ENCODE assay signal across 13 cellular contexts in genomic region chr9:113956901-113957777, GRCh38.
DNase-seq lines count a peak whose midpoint lies in the region; ATAC-seq, FAIRE-seq and TF ChIP-seq lines count a peak whose summit lies in the region.
"Had no signal": no experiment of that assay in that cellular context is flagged by ENCODE, and none has a peak within 500 bp of the region (broad histone marks: within the 10 kb centered on the region; RNA-seq: fewer than 3 reads in every experiment).

No MANE protein-coding gene starts in this region.

- FAIRE-seq in A549 (lab: Jason Lieb, UNC): no peak

- peak overlapping the region; percentile 76 to 89 for H4K8ac ChIP-seq in IMR-90 (ENCODE audit: low read depth in 2 of 2, low read length in 2 of 2)

- H3K9me3 ChIP-seq in A549 (no peaks in the 10 kb centered on the region), IMR-90 (ENCODE audit: control insufficient read depth, insufficient read depth, low read length) (no peaks in the 10 kb centered on the region), endocrine pancreas (ENCODE audit: control insufficient read depth, low read length) (no peaks in the 10 kb centered on the region), mucosa of stomach (ENCODE audit: control insufficient read depth, low read length) (no peaks in the 10 kb centered on the region), testis (no peaks in the 10 kb centered on the region)
- H3K9me3 ChIP-seq: sigmoid colon had no signal

- 84% methylated on average over 9 of the region's 9 CpGs for WGBS in A549 (ENCODE audit: missing lambda C conversion rate)
- no CpG with 5 or more reads among the region's 9 CpGs for WGBS in IMR-90 (ENCODE audit: extremely low coverage in 2 of 2, insufficient read length in 1 of 2), 2 experiments
- 82 to 85% methylated on average over 9 of the region's 9 CpGs for WGBS in testis, 2 donors

- in situ Hi-C loops in IMR-90 (cut with MboI; ENCODE audit: low sequenced_read_pairs): no loop called here

- H3K4ac ChIP-seq in IMR-90 (ENCODE audit: low read depth, low read length): peak overlapping the region; percentile 92

- no peak for TF ChIP-seq CTCF in A549 (IDR thresholded peaks at IDR 0.05)
- no peak for TF ChIP-seq CTCF in IMR-90 (conservative IDR thresholded peaks at IDR 0.05; ENCODE audit: low read depth, low read length)
- no peak for TF ChIP-seq CTCF in testis (IDR thresholded peaks at IDR 0.05)

- H3K4me2 ChIP-seq in A549 (peak overlapping the region; percentile 79), IMR-90 (ENCODE audit: low read depth, low read length) (peak overlapping the region; percentile 71)

- H3K56ac ChIP-seq in IMR-90 (ENCODE audit: extremely low read depth, insufficient read depth, low read length): peak overlapping the region; percentile 71; the same call in 1 of the 2 replicates

- no peak overlapping the region for H3K27ac Mint-ChIP-seq in activated T-cell treated with anti-CD3 and anti-CD28 coated beads, Interleukin-2, amount 50 U/mL, for 72 hours
- H3K27ac Mint-ChIP-seq: activated T-helper 1 cell treated with anti-CD3 and anti-CD28 coated beads, Interleukin-12 subunit alpha, Interleukin-12 subunit beta, Interleukin-2, Interleukin-4 antibody, amounts not matched to agents 30 ng/mL and 10 ng/mL and 1 ng/mL, durations not matched to agents 14 hours and 24 hours and 36 hours had no signal

- TF ChIP-seq POLR2A in A549 (IDR thresholded peaks at IDR 0.05; ENCODE audit: low read length) (no peak), IMR-90 (IDR thresholded peaks at IDR 0.05; ENCODE audit: low read depth, low read length) (no peak), testis (IDR thresholded peaks at IDR 0.05) (no peak)

- no peaks in the 10 kb centered on the region for H3K36me3 Mint-ChIP-seq in activated T-cell treated with anti-CD3 and anti-CD28 coated beads, Interleukin-2, amount 50 U/mL, for 72 hours (ENCODE audit: insufficient read depth in 2 of 2)

- peaks cover 65 to 85% of the 10 kb centered on the region in 2 experiments for H3K79me1 ChIP-seq in IMR-90 (ENCODE audit: low read depth in 1 of 2, low read length in 2 of 2)

- H2BK20ac ChIP-seq in IMR-90 (ENCODE audit: low read depth, low read length): peak overlapping the region; percentile 82

- H4K5ac ChIP-seq in IMR-90 (ENCODE audit: low read depth, low read length): peak overlapping the region; percentile 69

- H3K4me1 ChIP-seq in A549 (peaks cover 46% of the 10 kb centered on the region), IMR-90 (ENCODE audit: control insufficient read depth, insufficient read depth, low read length) (peaks cover 53% of the 10 kb centered on the region), endocrine pancreas (ENCODE audit: control insufficient read depth, insufficient read depth, low read length) (no peaks in the 10 kb centered on the region), mucosa of stomach (ENCODE audit: control insufficient read depth, insufficient read depth, low read length) (peaks cover 17% of the 10 kb centered on the region), testis (peaks cover 4% of the 10 kb centered on the region)

- H3K18ac ChIP-seq in IMR-90 (ENCODE audit: low read depth, low read length): peak overlapping the region; percentile 84

- H3K36me3 ChIP-seq in IMR-90 (ENCODE audit: control insufficient read depth, insufficient read depth, low read length) (peaks cover 2% of the 10 kb centered on the region; the same call in 1 of the 2 replicates), endocrine pancreas (ENCODE audit: control insufficient read depth, insufficient read depth, low read length) (no peaks in the 10 kb centered on the region), mucosa of stomach (ENCODE audit: control insufficient read depth, insufficient read depth, low read length) (no peaks in the 10 kb centered on the region), testis (ENCODE audit: low read depth, missing control alignments) (no peaks in the 10 kb centered on the region)
- H3K36me3 ChIP-seq: sigmoid colon had no signal

- H2AFZ ChIP-seq in IMR-90 (replicated peaks; ENCODE audit: low read length, poor library complexity): no peak overlapping the region

- no peak for TF ChIP-seq EP300 in A549 (IDR thresholded peaks at IDR 0.05)

- intact Hi-C loops in IMR-90 (cut with micrococcal nuclease): no loop called here
- intact Hi-C loops in testis (cut with DNase I; ENCODE audit: low total_unique reads): no loop called here

- peaks cover 6% of the 10 kb centered on the region for H4K20me1 ChIP-seq in IMR-90 (ENCODE audit: insufficient read depth, low read length)

- CTCF ChIA-PET in A549 (lab: Yijun Ruan, JAX) (interaction anchor here (1.2 kb wide), 1 partner anchor 16 kb away, joined by 3 read pairs; no protein-coding TSS in a partner anchor), IMR-90 (lab: Yijun Ruan, JAX) (interaction anchor here (0.7 to 1.0 kb wide), 2 partner anchors 35 to 236 kb away, joined by 3 to 4 read pairs; no protein-coding TSS in a partner anchor)

- POLR2A ChIA-PET in A549 (lab: Yijun Ruan, JAX) (no interaction called here), IMR-90 (lab: Charles Lee; ENCODE audit: unreplicated experiment) (no interaction called here)

- H2AK9ac ChIP-seq in IMR-90 (replicated peaks; ENCODE audit: low read depth, low read length, poor library complexity): peak overlapping the region; percentile 33

- peak overlapping the region; percentile 72 for H2BK5ac ChIP-seq in IMR-90 (ENCODE audit: low read depth, low read length, poor library complexity, severe bottlenecking)

- no peaks in the 10 kb centered on the region for H3K27me3 Mint-ChIP-seq in activated T-cell treated with anti-CD3 and anti-CD28 coated beads, Interleukin-2, amount 50 U/mL, for 72 hours (ENCODE audit: low read depth)

- no TSS peak for BruUV-seq in IMR-90 (replicated peaks; lab: Mats Ljungman, UMichigan)

- TF ChIP-seq RAD21 in A549 (conservative IDR thresholded peaks at IDR 0.05 in 1 of 2, IDR thresholded peaks at IDR 0.05 in 1 of 2): no peak
- no peak for TF ChIP-seq RAD21 in IMR-90 (IDR thresholded peaks at IDR 0.05; ENCODE audit: low read length)

- dilution Hi-C loops in IMR-90 (cut with HindIII; ENCODE audit: low sequenced_read_pairs, unreplicated experiment): no loop called here

- no peaks in the 10 kb centered on the region for H3K9me3 Mint-ChIP-seq in activated T-cell treated with anti-CD3 and anti-CD28 coated beads, Interleukin-2, amount 50 U/mL, for 72 hours
- H3K9me3 Mint-ChIP-seq: activated T-helper 1 cell treated with anti-CD3 and anti-CD28 coated beads, Interleukin-12 subunit alpha, Interleukin-12 subunit beta, Interleukin-2, Interleukin-4 antibody, amounts not matched to agents 30 ng/mL and 10 ng/mL and 1 ng/mL, durations not matched to agents 14 hours and 24 hours and 36 hours had no signal

- ATAC-seq in A549 (peak; percentile 21 to 38; a peak in 3 of 6 replicates), IMR-90 (ENCODE audit: low read depth) (peak; percentile 27), HG03280 (IDR thresholded peaks at IDR 0.05; ENCODE audit: unreplicated experiment) (no peak)
- no peak for ATAC-seq in activated T-cell treated with anti-CD3 and anti-CD28 coated beads, Interleukin-2, amount 50 U/mL, for 72 hours (replicated peaks in 1 of 2)

- no peaks in the 10 kb centered on the region for H3K4me1 Mint-ChIP-seq in activated T-cell treated with anti-CD3 and anti-CD28 coated beads, Interleukin-2, amount 50 U/mL, for 72 hours (ENCODE audit: low read depth)

- H4K91ac ChIP-seq in IMR-90 (ENCODE audit: insufficient read depth, low read depth, low read length): peak overlapping the region; percentile 91

- peak overlapping the region; percentile 94 for H2BK120ac ChIP-seq in IMR-90 (ENCODE audit: low read depth, low read length)

- H2AK5ac ChIP-seq in IMR-90 (ENCODE audit: low read depth, low read length): peak overlapping the region; percentile 90

- H3K4me3 Mint-ChIP-seq in activated T-cell treated with anti-CD3 and anti-CD28 coated beads, Interleukin-2, amount 50 U/mL, for 72 hours: no peak overlapping the region
- H3K4me3 Mint-ChIP-seq: activated T-helper 1 cell treated with anti-CD3 and anti-CD28 coated beads, Interleukin-12 subunit alpha, Interleukin-12 subunit beta, Interleukin-2, Interleukin-4 antibody, amounts not matched to agents 30 ng/mL and 10 ng/mL and 1 ng/mL, durations not matched to agents 14 hours and 24 hours and 36 hours had no signal

- peak overlapping the region; percentile 86 for H3K23ac ChIP-seq in IMR-90 (ENCODE audit: low read depth, low read length)

- peak overlapping the region; percentile 71 for H3K14ac ChIP-seq in IMR-90 (replicated peaks; ENCODE audit: low read depth, low read length)

- H3K9ac ChIP-seq in IMR-90 (ENCODE audit: low read depth, low read length) (peak overlapping the region; percentile 55), endocrine pancreas (ENCODE audit: control insufficient read depth, insufficient read depth, low read length) (peak overlapping the region; percentile 15), mucosa of stomach (ENCODE audit: low read length) (peak overlapping the region; percentile 9)

- H3K4me3 ChIP-seq in A549 (no peak overlapping the region), IMR-90 (ENCODE audit: insufficient read depth, low read depth, low read length) (no peak overlapping the region), endocrine pancreas (ENCODE audit: control insufficient read depth, insufficient read depth, low read length) (no peak overlapping the region), mucosa of stomach (ENCODE audit: low read length) (no peak overlapping the region), testis (no peak overlapping the region)
- H3K4me3 ChIP-seq: sigmoid colon had no signal

- peak in 1 of 2 experiments; percentile 15 for DNase-seq in A549 (ENCODE audit: low read depth in 1 of 2, low spot score in 1 of 2)
- DNase-seq in IMR-90: peak; percentile 36
- DNase-seq in COLO668 (lab: John Stamatoyannopoulos, UW; ENCODE audit: unreplicated experiment): no peak
- DNase-seq in activated T-cell treated with anti-CD3 and anti-CD28 coated beads, Interleukin-2, amount 50 U/mL, for 72 hours: no peak
- no peak for DNase-seq in testis
- DNase-seq: activated CD4-positive, alpha-beta T cell treated with anti-CD3 and anti-CD28 coated beads for 48 hours; effector CD8-positive, alpha-beta T cell; OCI-M1; sigmoid colon had no signal

- H3K27me3 ChIP-seq in IMR-90 (ENCODE audit: control insufficient read depth, insufficient read depth, low read length) (no peaks in the 10 kb centered on the region), endocrine pancreas (ENCODE audit: control insufficient read depth, insufficient read depth, low read length) (no peaks in the 10 kb centered on the region), mucosa of stomach (ENCODE audit: control insufficient read depth, insufficient read depth, low read length) (no peaks in the 10 kb centered on the region), testis (no peaks in the 10 kb centered on the region)
- H3K27me3 ChIP-seq: sigmoid colon had no signal

- H3K9me1 ChIP-seq in IMR-90 (ENCODE audit: insufficient read depth, low read length): peaks cover 43% of the 10 kb centered on the region

- H2BK15ac ChIP-seq in IMR-90 (ENCODE audit: low read depth, low read length): peak overlapping the region; percentile 94

- peak overlapping the region; percentile 65 to 82 for H3K27ac ChIP-seq in A549
- peak overlapping the region; percentile 91 for H3K27ac ChIP-seq in IMR-90 (ENCODE audit: insufficient read depth, low read length)
- H3K27ac ChIP-seq in testis: no peak overlapping the region

Comparison
In these comparisons a context has a peak if more than half of its experiments do, and no peak if none do; other contexts are left out.
1. ATAC-seq: peak in A549 (2 of 2) and IMR-90 (single experiment); none in activated T-cell treated with anti-CD3 and anti-CD28 coated beads, Interleukin-2, amount 50 U/mL, for 72 hours (0 of 2) and HG03280 (single experiment).
2. H3K27ac ChIP-seq: peak in A549 (2 of 2) and IMR-90 (single experiment); none in testis (0 of 2).
3. Peak in every context shown above with its lines, with median percentiles within 50 percentile points of each other: H3K9ac ChIP-seq.